23 cellular contexts compared by ENCODE assay signal in the genomic region with DNA sequence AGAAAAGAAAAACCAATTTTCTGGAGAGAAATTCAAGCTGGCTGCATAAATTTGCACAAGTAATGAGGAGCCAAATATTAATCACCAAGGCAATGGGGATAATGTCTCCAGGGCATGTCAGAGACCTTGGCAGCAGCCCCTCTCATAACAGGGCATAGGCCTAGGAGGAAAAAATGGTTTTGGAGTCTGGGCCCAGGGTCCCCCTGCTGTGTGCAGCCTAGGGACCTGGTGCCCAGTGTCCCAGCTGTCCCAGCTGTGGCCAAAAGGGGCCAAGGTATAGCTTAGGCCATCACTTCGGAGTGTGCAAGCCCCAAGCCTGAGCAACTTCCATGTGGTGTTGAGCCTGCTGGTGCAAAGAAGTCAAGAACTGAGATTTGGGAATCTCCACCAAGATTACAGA. TPM values are rescaled to one million over a fixed set of nuclear protein-coding genes. Genes with fewer than 3 reads are reported as not detected.
DNase-seq lines count a peak whose midpoint lies in the region; ATAC-seq, FAIRE-seq and TF ChIP-seq lines count a peak whose summit lies in the region.
"Had no signal": no experiment of that assay in that cellular context is flagged by ENCODE, and none has a peak within 500 bp of the region (broad histone marks: within the 10 kb centered on the region; RNA-seq: fewer than 3 reads in every experiment).

No MANE protein-coding gene starts in this region.

- H3K36me3 ChIP-seq in HepG2 (replicated peaks in 1 of 2; ENCODE audit: control insufficient read depth in 1 of 2, insufficient read depth in 2 of 2, low read length in 2 of 2) (no peaks in the 10 kb centered on the region), right lobe of liver (no peaks in the 10 kb centered on the region), trophoblast cell (ENCODE audit: control insufficient read depth in 1 of 2, insufficient read depth in 2 of 2, low read length in 2 of 2) (no peaks in the 10 kb centered on the region)

- TF ChIP-seq POLR2A in HepG2 (IDR thresholded peaks at IDR 0.05; ENCODE audit: insufficient read depth in 1 of 2, low read depth in 2 of 2, low read length in 2 of 2) (no peak), right lobe of liver (IDR thresholded peaks at IDR 0.05) (no peak)

- no peak for FAIRE-seq in HepG2 (lab: Jason Lieb, UNC)
- FAIRE-seq: GM12891, GM18507, H54 had no signal

- no peaks in the 10 kb centered on the region for H3K27me3 Mint-ChIP-seq in endothelial cell (ENCODE audit: unreplicated experiment)
- H3K27me3 Mint-ChIP-seq: CD4-positive, alpha-beta memory T cell had no signal

- TF ChIP-seq EP300 in HepG2 (IDR thresholded peaks at IDR 0.05; ENCODE audit: low read depth in 2 of 2, low read length in 2 of 2): no peak
- TF ChIP-seq EP300 in HepG2 (CRISPR knock-in tag; IDR thresholded peaks at IDR 0.05; ENCODE audit: borderline replicate concordance): no peak

- DNase-seq in HepG2 (ENCODE audit: low spot score) (no peak), right lobe of liver (no peak), endothelial cell (ENCODE audit: low spot score) (no peak), trophoblast cell (no peak), iPS-NIHi7 (ENCODE audit: extremely low spot score) (no peak)
- DNase-seq: C1 segment of cervical spinal cord; Calu3; CD4-positive, alpha-beta memory T cell; COR-L47; DMS53; DMS79 treated with DMSO at 0.1 percent for 48 hours; GF-D8; GOT3; HCEC 1CT had no signal

- H4K91ac ChIP-seq in trophoblast cell (ENCODE audit: low read depth, low read length): no peak overlapping the region

- POLR2A ChIA-PET in HepG2 (lab: Yijun Ruan, JAX): no interaction called here

- H3K4ac ChIP-seq in trophoblast cell (ENCODE audit: low read depth, low read length): no peak overlapping the region

- H3K4me1 ChIP-seq in HepG2 (ENCODE audit: insufficient read depth, low read length) (peaks cover 19% of the 10 kb centered on the region), right lobe of liver (no peaks in the 10 kb centered on the region), trophoblast cell (ENCODE audit: control insufficient read depth in 1 of 2, insufficient read depth in 2 of 2, low read length in 2 of 2) (no peaks in the 10 kb centered on the region)

- CTCF ChIA-PET in HepG2 (lab: Yijun Ruan, JAX; ENCODE audit: low intra/inter-chr PET ratio, low total read pairs): no interaction called here

- no peak overlapping the region for H2BK5ac ChIP-seq in trophoblast cell (ENCODE audit: low read depth, low read length, poor library complexity)

- H4K8ac ChIP-seq in trophoblast cell (ENCODE audit: low read depth, low read length): no peak overlapping the region

- H4K20me1 ChIP-seq in HepG2 (ENCODE audit: insufficient read depth, low read length): no peaks in the 10 kb centered on the region

- in situ Hi-C loops in HepG2 (cut with HindIII; ENCODE audit: extremely low pct_ligation_motif_present, low pct_unique_long_range_greater_than_20kb): no loop called here

- no TSS peak for BruUV-seq in HepG2 (replicated peaks; lab: Mats Ljungman, UMichigan)

- H3K27ac Mint-ChIP-seq in endothelial cell (ENCODE audit: unreplicated experiment): no peak overlapping the region
- H3K27ac Mint-ChIP-seq: CD4-positive, alpha-beta memory T cell had no signal

- H3K4me1 Mint-ChIP-seq in endothelial cell (ENCODE audit: unreplicated experiment): peaks cover 9% of the 10 kb centered on the region
- H3K4me1 Mint-ChIP-seq: CD4-positive, alpha-beta memory T cell had no signal

- 0% methylated on average over 1 of the region's 1 CpG for WGBS in HepG2 (ENCODE audit: low lambda C conversion rate)
- 60% methylated on average over 1 of the region's 1 CpG for WGBS in right lobe of liver (ENCODE audit: insufficient coverage, low coverage, low lambda C conversion rate, missing lambda C conversion rate)
- no CpG with 5 or more reads among the region's 1 CpG for WGBS in trophoblast cell (ENCODE audit: extremely low coverage, insufficient coverage, insufficient read length)

- H3K27me3 ChIP-seq in HepG2 (ENCODE audit: control insufficient read depth in 1 of 2, insufficient read depth in 2 of 2, low read length in 2 of 2): no peaks in the 10 kb centered on the region
- H3K27me3 ChIP-seq in right lobe of liver: no peaks in the 10 kb centered on the region
- H3K27me3 ChIP-seq in trophoblast cell (ENCODE audit: insufficient read depth, low read length): no peaks in the 10 kb centered on the region

- ATAC-seq in HepG2: peak; percentile 35; the same call in 1 of the 3 replicates
- ATAC-seq in right lobe of liver: no peak
- ATAC-seq in GM21825 (IDR thresholded peaks at IDR 0.05; ENCODE audit: unreplicated experiment): no peak

- no peak overlapping the region for H3K4me2 ChIP-seq in HepG2 (ENCODE audit: low read depth, low read length)
- H3K4me2 ChIP-seq in trophoblast cell (ENCODE audit: low read length): no peak overlapping the region

- no peaks in the 10 kb centered on the region for H3K9me3 ChIP-seq in HepG2 (ENCODE audit: low read length)
- no peaks in the 10 kb centered on the region for H3K9me3 ChIP-seq in right lobe of liver
- peaks cover 3% of the 10 kb centered on the region for H3K9me3 ChIP-seq in trophoblast cell (ENCODE audit: insufficient read depth, low read depth, low read length)

- no peak overlapping the region for H2BK120ac ChIP-seq in trophoblast cell (ENCODE audit: insufficient read depth, low read length, poor library complexity)

- H3K27ac ChIP-seq in HepG2 (ENCODE audit: extremely low read length, insufficient read depth, low read length) (no peak overlapping the region), right lobe of liver (no peak overlapping the region), trophoblast cell (ENCODE audit: low read depth, low read length) (no peak overlapping the region)

- H3K4me3 Mint-ChIP-seq in endothelial cell (ENCODE audit: unreplicated experiment): peak overlapping the region; percentile 32
- H3K4me3 Mint-ChIP-seq: CD4-positive, alpha-beta memory T cell had no signal

- no peak overlapping the region for H3K9ac ChIP-seq in HepG2 (ENCODE audit: insufficient read depth, low read depth, low read length)
- peak overlapping the region; percentile 25 for H3K9ac ChIP-seq in trophoblast cell (ENCODE audit: low read length)

- H3K79me2 ChIP-seq in HepG2 (ENCODE audit: insufficient read depth, low read length) (no peaks in the 10 kb centered on the region), trophoblast cell (ENCODE audit: control insufficient read depth, insufficient read depth, low read length, poor library complexity) (no peaks in the 10 kb centered on the region)

- no peak overlapping the region for H2BK12ac ChIP-seq in trophoblast cell (ENCODE audit: low read length)

- intact Hi-C loops in HepG2 (cut with micrococcal nuclease; ENCODE audit: unreplicated experiment): no loop called here
- intact Hi-C loops in right lobe of liver (cut with DNase I): no loop called here

- no peak overlapping the region for H2AK5ac ChIP-seq in trophoblast cell (ENCODE audit: low read length)

- H2AFZ ChIP-seq in HepG2 (ENCODE audit: low read length): no peak overlapping the region
- no peak overlapping the region for H2AFZ ChIP-seq in trophoblast cell (ENCODE audit: insufficient read depth, low read length, poor library complexity)

- H3K36me3 Mint-ChIP-seq in endothelial cell (ENCODE audit: low read depth, unreplicated experiment): peaks cover 7% of the 10 kb centered on the region
- H3K36me3 Mint-ChIP-seq: CD4-positive, alpha-beta memory T cell had no signal

- H3K79me1 ChIP-seq in trophoblast cell (ENCODE audit: low read length): no peaks in the 10 kb centered on the region

- H3K9me3 Mint-ChIP-seq in endothelial cell (ENCODE audit: unreplicated experiment): no peaks in the 10 kb centered on the region

- H3K4me3 ChIP-seq in HepG2 (replicated peaks in 1 of 3; ENCODE audit: insufficient read depth in 1 of 3, low read depth in 2 of 3, low read length in 3 of 3): no peak overlapping the region
- H3K4me3 ChIP-seq in right lobe of liver: no peak overlapping the region
- no peak overlapping the region for H3K4me3 ChIP-seq in trophoblast cell (ENCODE audit: low read depth, low read length)

- no peak overlapping the region for H3K18ac ChIP-seq in trophoblast cell (ENCODE audit: low read length)

- no peak overlapping the region for H3K14ac ChIP-seq in trophoblast cell (ENCODE audit: low read length)

- no peak overlapping the region for H3K23ac ChIP-seq in trophoblast cell (ENCODE audit: low read length)

- no peak for TF ChIP-seq CTCF in HepG2 (CRISPR knock-in tag; IDR thresholded peaks at IDR 0.05)
- TF ChIP-seq CTCF in right lobe of liver (IDR thresholded peaks at IDR 0.05): no peak
- TF ChIP-seq CTCF in endothelial cell (IDR thresholded peaks at IDR 0.05; ENCODE audit: unreplicated experiment): no peak

- TF ChIP-seq RAD21 in HepG2 (CRISPR knock-in tag; IDR thresholded peaks at IDR 0.05): no peak

- H4K12ac ChIP-seq in trophoblast cell (ENCODE audit: low read depth, low read length): no peak overlapping the region

TF ChIP-seq in HepG2, 621 proteins besides CTCF, POLR2A, EP300 and RAD21 (continues in another document):
- no peak for TF ChIP-seq PRPF4 (IDR thresholded peaks at IDR 0.05; ENCODE audit: low read depth, low read length, poor library complexity, severe bottlenecking)

RNA-seq across cellular contexts. Expression of a gene that starts 57.1 kb away (rescaled TPM):
- total RNA-seq in HepG2 (2016; rRNA removed; fragmentation: Illumina TruSeq; extraction: Trizol): not detected in 2 replicates
- not detected in 2 replicates for total RNA-seq in HepG2 (2016; cell fraction: cytosol; rRNA removed; fragmentation: Illumina TruSeq; extraction: Trizol; ENCODE audit: low read depth)
- total RNA-seq in HepG2 (2016; cell fraction: insoluble cytoplasmic fraction; rRNA removed; fragmentation: Illumina TruSeq; extraction: Trizol): 0.02 TPM in 1 of 2 replicates, not detected in the other
- total RNA-seq in HepG2 (2016; cell fraction: membrane; rRNA removed; fragmentation: Illumina TruSeq; extraction: Trizol): not detected in 2 replicates
- not detected in 2 replicates for total RNA-seq in HepG2 (2016; cell fraction: nucleus; rRNA removed; fragmentation: Illumina TruSeq; extraction: Trizol)
- 0.01 TPM in 2 replicates for polyA plus RNA-seq in HepG2 (2011; rRNA removed)
- not detected in 2 replicates for polyA plus RNA-seq in HepG2 (2011; cell fraction: cytosol; rRNA removed)
- polyA plus RNA-seq in HepG2 (2011; cell fraction: nucleus; rRNA removed): 0.05 TPM in 1 of 2 replicates, not detected in the other
- polyA plus RNA-seq in HepG2 (2012): not detected in 2 replicates
- polyA plus RNA-seq in HepG2 (2016; cell fraction: cytosol; fragmentation: Illumina TruSeq; extraction: Trizol; ENCODE audit: low read depth): not detected in 2 replicates
- polyA plus RNA-seq in HepG2 (2016; cell fraction: insoluble cytoplasmic fraction; fragmentation: Illumina TruSeq; extraction: Trizol; ENCODE audit: low read depth): not detected in 2 replicates
- polyA plus RNA-seq in HepG2 (2016; cell fraction: membrane; fragmentation: Illumina TruSeq; extraction: Trizol; ENCODE audit: low read depth): not detected in 2 replicates
- polyA plus RNA-seq in HepG2 (2016; cell fraction: nucleus; fragmentation: Illumina TruSeq; extraction: Trizol; ENCODE audit: insufficient read depth, low read depth): not detected in 2 replicates
- not detected in 2 replicates for polyA minus RNA-seq in HepG2 (2011; rRNA and poly(A)+ RNA removed; ENCODE audit: low replicate concordance)
- polyA minus RNA-seq in HepG2 (2011; cell fraction: cytosol; rRNA and poly(A)+ RNA removed): not detected in 2 replicates
- polyA minus RNA-seq in HepG2 (2011; cell fraction: nucleus; rRNA and poly(A)+ RNA removed): not detected in 2 replicates
- total RNA-seq in right lobe of liver: 1 to 10 TPM in 3 of 6 experiments, under 1 TPM in 3; 0.27 to 4.2 (median 1.2) TPM
- 6.3 TPM for total RNA-seq in endothelial cell (ENCODE audit: unreplicated experiment)
- 0.01 and 0.04 TPM in 2 replicates for polyA plus RNA-seq in trophoblast cell (2013)
- total RNA-seq: A172; A673; Calu3; CD4-positive, alpha-beta memory T cell; Daoy; G401 had no signal
- polyA plus RNA-seq: BJ; CD4-positive, alpha-beta memory T cell had no signal
